ENCODE assay signal across 8 cellular contexts in the genomic region with DNA sequence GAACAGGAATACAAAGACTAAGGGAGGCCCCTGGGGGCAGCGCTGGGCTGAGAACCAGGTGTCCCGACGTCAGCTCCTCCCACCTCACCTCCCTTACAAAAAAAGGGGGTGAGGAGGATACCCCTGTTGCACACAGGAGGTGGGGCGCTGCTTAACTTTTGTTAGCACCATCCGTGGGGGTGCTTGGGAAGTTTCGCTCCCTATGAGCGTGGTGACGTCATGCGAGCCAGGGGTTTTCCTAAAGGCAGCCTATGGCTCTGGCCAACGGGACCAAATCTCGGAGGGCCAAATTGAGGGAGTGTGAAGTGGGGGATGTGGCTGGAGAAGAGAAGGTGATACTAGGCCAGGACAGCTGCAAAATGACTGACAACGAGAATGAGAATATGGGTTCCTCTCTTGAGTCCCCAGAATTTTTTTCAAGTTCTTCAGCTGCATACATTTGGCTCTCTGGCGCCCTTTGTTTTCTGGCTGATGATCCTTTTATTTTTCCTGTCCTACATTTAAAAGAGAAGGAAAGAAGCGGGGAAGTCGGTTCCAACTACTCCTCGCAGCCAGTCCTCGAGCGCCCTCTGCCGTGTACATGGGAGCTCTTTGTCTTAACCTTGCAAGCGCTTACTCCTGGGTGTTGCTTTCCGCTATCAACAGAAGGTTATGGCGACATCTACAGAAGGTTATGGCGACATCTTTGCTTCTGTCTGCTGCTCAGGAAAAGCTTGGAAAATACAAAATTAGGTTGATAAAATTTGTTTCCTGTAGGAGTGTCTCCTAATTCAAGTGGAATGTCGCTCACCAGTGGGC. TPM values are rescaled to one million over a fixed set of nuclear protein-coding genes. Genes with fewer than 3 reads are reported as not detected.
A peak's percentile ranks its signal among the peaks of the same experiment; 100 is the strongest.
DNase-seq lines count a peak whose midpoint lies in the region; ATAC-seq and TF ChIP-seq lines count a peak whose summit lies in the region.

No MANE protein-coding gene starts in this region.

- BruUV-seq in PC-3 (replicated peaks; lab: Mats Ljungman, UMichigan): no TSS peak

- H3K9me3 ChIP-seq in PC-3 (ENCODE audit: low read length): no peaks in the 10 kb centered on the region

- H3K27ac ChIP-seq in PC-3 (ENCODE audit: low read length): no peak overlapping the region

- intact Hi-C loops in PC-3 (cut with micrococcal nuclease): loop anchor here (1.0 to 10.0 kb wide), 10 partner anchors 81 to 1362 kb away; no protein-coding TSS in a partner anchor

- peak; percentile 80 for ATAC-seq in GM19351 (IDR thresholded peaks at IDR 0.05; ENCODE audit: unreplicated experiment)
- peak; percentile 78 for ATAC-seq in HG03460 (IDR thresholded peaks at IDR 0.05; ENCODE audit: unreplicated experiment)
- ATAC-seq in PC-3: peak; percentile 99

- H3K4me3 ChIP-seq in PC-3 (ENCODE audit: low read length) (peak overlapping the region; percentile 16; the same call in 1 of the 2 replicates), choroid plexus epithelial cell (ENCODE audit: low read depth, low read length) (peak overlapping the region; percentile 28), kidney epithelial cell (ENCODE audit: low read depth, low read length) (peak overlapping the region; percentile 16)

- H3K79me2 ChIP-seq in PC-3 (ENCODE audit: low read length): no peaks in the 10 kb centered on the region

- H2AFZ ChIP-seq in PC-3 (ENCODE audit: low read length): peak overlapping the region; percentile 51

- peak overlapping the region; percentile 60 for H3K4me2 ChIP-seq in PC-3 (ENCODE audit: low read length)

- no peaks in the 10 kb centered on the region for H3F3A ChIP-seq in PC-3 (ENCODE audit: low read length, unreplicated experiment)

- H3K4me1 ChIP-seq in PC-3 (ENCODE audit: insufficient read depth, low read length): peaks cover 25% of the 10 kb centered on the region

- H3K9ac ChIP-seq in PC-3 (ENCODE audit: low read length): no peak overlapping the region

- H3K27me3 ChIP-seq in PC-3 (ENCODE audit: low read length) (no peaks in the 10 kb centered on the region), kidney epithelial cell (ENCODE audit: control insufficient read depth, insufficient read depth, low read length) (no peaks in the 10 kb centered on the region)

- H3K36me3 ChIP-seq in PC-3 (ENCODE audit: low read depth, low read length): no peaks in the 10 kb centered on the region
- no peaks in the 10 kb centered on the region for H3K36me3 ChIP-seq in kidney epithelial cell (ENCODE audit: control insufficient read depth, insufficient read depth, low read length)

- TF ChIP-seq CTCF in PC-3 (conservative IDR thresholded peaks at IDR 0.05; ENCODE audit: low read depth, low read length): peak; percentile 99
- TF ChIP-seq CTCF in choroid plexus epithelial cell (conservative IDR thresholded peaks at IDR 0.05; ENCODE audit: low read depth, low read length): peak; percentile 97
- TF ChIP-seq CTCF in kidney epithelial cell (IDR thresholded peaks at IDR 0.05; ENCODE audit: insufficient read depth, low read length, poor library complexity, severe bottlenecking): peak; percentile 95

- POLR2A ChIA-PET in PC-3 (lab: Charles Lee; ENCODE audit: unreplicated experiment): interaction anchor here (0.7 kb wide), 1 partner anchor 1131 kb away, joined by 3 read pairs; no protein-coding TSS in a partner anchor

- DNase-seq in COLO668 (lab: John Stamatoyannopoulos, UW; ENCODE audit: unreplicated experiment) (peak; percentile 76), PC-3 (peak; percentile 99), choroid plexus epithelial cell (ENCODE audit: low read depth) (peak; percentile 98), kidney epithelial cell (ENCODE audit: low read depth) (peak; percentile 75), SW 1271 (lab: John Stamatoyannopoulos, UW) (no peak)
- DNase-seq in stimulated activated CD4-positive, alpha-beta T cell treated with anti-CD3 and anti-CD28 coated beads, Interleukin-1b, Interleukin-23, amount 100 ng/mL, for 48 hours: peak; percentile 46

- CTCF ChIA-PET in PC-3 (lab: Charles Lee): interaction anchor here (0.5 to 1.3 kb wide), 18 partner anchors 11 to 1331 kb away, joined by 3 to 13 read pairs (median 4); no protein-coding TSS in a partner anchor

- H3K9me2 ChIP-seq in PC-3 (replicated peaks; ENCODE audit: low read length): no peaks in the 10 kb centered on the region

- no peaks in the 10 kb centered on the region for H4K20me1 ChIP-seq in PC-3 (ENCODE audit: low read length)

RNA-seq across cellular contexts. Expression of gene ZC3H11B, which starts 48.0 kb away (rescaled TPM):
- total RNA-seq in PC-3 (2014; rRNA removed) (not detected in 2 replicates), kidney epithelial cell (0.21 TPM in 1 of 2 replicates, not detected in the other)

Comparison
In these comparisons a context has a peak if more than half of its experiments do, and no peak if none do; other contexts are left out.
1. DNase-seq: peak in COLO668 (single experiment), PC-3 (single experiment), choroid plexus epithelial cell (single experiment), kidney epithelial cell (single experiment) and stimulated activated CD4-positive, alpha-beta T cell treated with anti-CD3 and anti-CD28 coated beads, Interleukin-1b, Interleukin-23, amount 100 ng/mL, for 48 hours (single experiment); none in SW 1271 (0 of 2).
2. Peak in every context shown above with its lines, with median percentiles within 50 percentile points of each other: ATAC-seq, H3K4me3 ChIP-seq and CTCF ChIP-seq.